Comparison of ENCODE assay signal across 29 cellular contexts in the genomic region with DNA sequence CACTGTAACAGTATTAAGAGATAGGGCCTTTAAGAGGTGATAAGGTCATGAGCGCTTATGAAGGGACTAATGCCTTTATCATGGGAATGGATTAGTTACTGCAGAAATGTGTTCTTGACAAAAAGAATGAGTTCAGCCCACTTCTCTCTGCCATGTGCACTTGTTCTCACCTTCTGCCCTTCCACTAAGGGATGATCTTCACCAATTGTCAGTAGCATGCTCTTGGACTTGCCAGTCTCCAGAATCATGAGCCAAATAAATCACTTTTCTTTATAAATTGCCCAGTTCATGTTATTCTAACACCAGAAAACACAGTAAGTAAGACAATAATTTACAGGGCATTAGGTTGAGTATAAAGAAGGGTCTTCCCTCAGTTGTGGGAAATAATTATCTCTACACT.
"Had no signal": no experiment of that assay in that cellular context is flagged by ENCODE, and none has a peak within 500 bp of the region (broad histone marks: within the 10 kb centered on the region; RNA-seq: fewer than 3 reads in every experiment).

No MANE protein-coding gene starts in this region.

- ATAC-seq: stimulated activated effector memory CD8-positive, alpha-beta T cell treated with anti-CD3 and anti-CD28 coated beads, Interleukin-12 subunit alpha, Interleukin-12 subunit beta, amount 100 ng/mL, for 72 hours; stimulated activated memory B cell treated with anti-CD40 and anti-IgM and Interleukin-4, amounts not matched to agents 10 μg/mL and 1 μg/mL and 100 μg/mL, for 72 hours; stimulated activated naive B cell treated with anti-CD40 and anti-IgM and Interleukin-4, amounts not matched to agents 10 μg/mL and 1 μg/mL and 100 μg/mL, for 72 hours; stimulated activated naive CD8-positive, alpha-beta T cell treated with anti-CD3 and anti-CD28 coated beads, Interleukin-15, amount 100 ng/mL, for 72 hours; stimulated activated naive CD8-positive, alpha-beta T cell treated with anti-CD3 and anti-CD28 coated beads, Interleukin-15, Interleukin-2, amounts not matched to agents 100 U/mL and 50 U/mL, for 24 hours; upper lobe of right lung had no signal

- H3K4me1 Mint-ChIP-seq: stimulated activated effector memory CD8-positive, alpha-beta T cell treated with anti-CD3 and anti-CD28 coated beads, Interleukin-12 subunit alpha, Interleukin-12 subunit beta, amount 100 ng/mL, for 72 hours; stimulated activated memory B cell treated with anti-CD40 and anti-IgM and Interleukin-4, amounts not matched to agents 10 μg/mL and 1 μg/mL and 100 μg/mL, for 72 hours; stimulated activated naive B cell treated with anti-CD40 and anti-IgM and Interleukin-4, amounts not matched to agents 10 μg/mL and 1 μg/mL and 100 μg/mL, for 72 hours; stimulated activated naive CD8-positive, alpha-beta T cell treated with anti-CD3 and anti-CD28 coated beads, Interleukin-15, amount 100 ng/mL, for 72 hours had no signal

- H3K36me3 Mint-ChIP-seq: stimulated activated effector memory CD8-positive, alpha-beta T cell treated with anti-CD3 and anti-CD28 coated beads, Interleukin-12 subunit alpha, Interleukin-12 subunit beta, amount 100 ng/mL, for 72 hours; type B pancreatic cell had no signal

- H3K27me3 Mint-ChIP-seq: stimulated activated memory B cell treated with anti-CD40 and anti-IgM and Interleukin-4, amounts not matched to agents 10 μg/mL and 1 μg/mL and 100 μg/mL, for 72 hours; stimulated activated naive B cell treated with anti-CD40 and anti-IgM and Interleukin-4, amounts not matched to agents 10 μg/mL and 1 μg/mL and 100 μg/mL, for 72 hours; stimulated activated naive CD8-positive, alpha-beta T cell treated with anti-CD3 and anti-CD28 coated beads, Interleukin-15, amount 100 ng/mL, for 72 hours; stimulated activated naive CD8-positive, alpha-beta T cell treated with anti-CD3 and anti-CD28 coated beads, Interleukin-15, Interleukin-2, amounts not matched to agents 100 ng/mL and 50 ng/mL, for 24 hours; type B pancreatic cell had no signal

- H3K36me3 ChIP-seq: stomach, suprapubic skin, thoracic aorta, thyroid gland, transverse colon, upper lobe of left lung, upper lobe of right lung, vagina had no signal

- H3K27me3 ChIP-seq: stomach, suprapubic skin, testis, thyroid gland, tibial artery, tibial nerve, transverse colon, upper lobe of left lung, upper lobe of right lung, uterus, vagina had no signal

- H3K4me3 Mint-ChIP-seq: stimulated activated effector memory CD8-positive, alpha-beta T cell treated with anti-CD3 and anti-CD28 coated beads, Interleukin-12 subunit alpha, Interleukin-12 subunit beta, amount 100 ng/mL, for 72 hours; stimulated activated memory B cell treated with anti-CD40 and anti-IgM and Interleukin-4, amounts not matched to agents 10 μg/mL and 1 μg/mL and 100 μg/mL, for 72 hours; stimulated activated naive B cell treated with anti-CD40 and anti-IgM and Interleukin-4, amounts not matched to agents 10 μg/mL and 1 μg/mL and 100 μg/mL, for 72 hours; stimulated activated naive CD8-positive, alpha-beta T cell treated with anti-CD3 and anti-CD28 coated beads, Interleukin-15, amount 100 ng/mL, for 72 hours; stimulated activated naive CD8-positive, alpha-beta T cell treated with anti-CD3 and anti-CD28 coated beads, Interleukin-15, Interleukin-2, amounts not matched to agents 100 ng/mL and 50 ng/mL, for 24 hours; type B pancreatic cell had no signal

- DNase-seq: stimulated activated CD4-positive, alpha-beta T cell treated with anti-CD3 and anti-CD28 coated beads, Interleukin-2, amount 100 ng/mL, for 48 hours; stimulated activated CD4-positive, alpha-beta T cell treated with anti-CD3 and anti-CD28 coated beads, Interleukin-4, amount 100 ng/mL, for 1 hour; stimulated activated CD4-positive, alpha-beta T cell treated with anti-CD3 and anti-CD28 coated beads, Interleukin-4, amount 100 ng/mL, for 24 hours; stimulated activated CD4-positive, alpha-beta T cell treated with anti-CD3 and anti-CD28 coated beads, Interleukin-4, amount 100 ng/mL, for 4 hours; stimulated activated CD8-positive, alpha-beta memory T cell treated with anti-CD3 and anti-CD28 coated beads, Interleukin-4, amount 100 ng/mL, for 48 hours; stimulated activated naive B cell treated with anti-CD40 and anti-IgM and Interleukin-4, amounts not matched to agents 10 μg/mL and 1 μg/mL and 100 μg/mL, for 72 hours; stimulated activated naive CD4-positive, alpha-beta T cell; stimulated activated naive CD4-positive, alpha-beta T cell treated with Interleukin-2 at 50 U/mL for 16 hours; stimulated activated naive CD8-positive, alpha-beta T cell treated with anti-CD3 and anti-CD28 coated beads, Interleukin-15, amount 100 ng/mL, for 72 hours; stimulated activated naive CD8-positive, alpha-beta T cell treated with anti-CD3 and anti-CD28 coated beads, Interleukin-15, Interleukin-2, amounts not matched to agents 100 U/mL and 50 U/mL, for 24 hours; stomach; substantia nigra; testis; thyroid gland; tibial artery; transverse colon; trophoblast cell; upper lobe of left lung; upper lobe of right lung; uterus had no signal

- H3K4me1 ChIP-seq: stomach, suprapubic skin, testis, thyroid gland, tibial artery, tibial nerve, transverse colon, upper lobe of left lung, upper lobe of right lung, uterus, vagina had no signal

- H3K27ac ChIP-seq: stomach, suprapubic skin, testis, thoracic aorta, thyroid gland, tibial artery, tibial nerve, transverse colon, upper lobe of left lung, upper lobe of right lung, uterus, vagina had no signal

- FAIRE-seq: urothelium cell line had no signal

- H3K9me3 ChIP-seq: testis, thyroid gland, vagina had no signal

- H3K4me3 ChIP-seq: stomach, suprapubic skin, testis, thoracic aorta, thyroid gland, tibial artery, tibial nerve, transverse colon, upper lobe of left lung, upper lobe of right lung, uterus, vagina had no signal

- H3K27ac Mint-ChIP-seq: stimulated activated effector memory CD8-positive, alpha-beta T cell treated with anti-CD3 and anti-CD28 coated beads, Interleukin-12 subunit alpha, Interleukin-12 subunit beta, amount 100 ng/mL, for 72 hours; stimulated activated memory B cell treated with anti-CD40 and anti-IgM and Interleukin-4, amounts not matched to agents 10 μg/mL and 1 μg/mL and 100 μg/mL, for 72 hours; stimulated activated naive B cell treated with anti-CD40 and anti-IgM and Interleukin-4, amounts not matched to agents 10 μg/mL and 1 μg/mL and 100 μg/mL, for 72 hours; stimulated activated naive CD8-positive, alpha-beta T cell treated with anti-CD3 and anti-CD28 coated beads, Interleukin-15, amount 100 ng/mL, for 72 hours; stimulated activated naive CD8-positive, alpha-beta T cell treated with anti-CD3 and anti-CD28 coated beads, Interleukin-15, Interleukin-2, amounts not matched to agents 100 ng/mL and 50 ng/mL, for 24 hours; type B pancreatic cell had no signal
